ENCODE assay signal across 8 cellular contexts in genomic region chr19:49890349-49891311, GRCh38. TPM values are rescaled to one million over a fixed set of nuclear protein-coding genes. Genes with fewer than 3 reads are reported as not detected.
DNase-seq lines count a peak whose midpoint lies in the region; ATAC-seq and TF ChIP-seq lines count a peak whose summit lies in the region.

No MANE protein-coding gene starts in this region.

- H3K27me3 ChIP-seq in duodenal mucosa (ENCODE audit: control insufficient read depth in 1 of 2, insufficient read depth in 2 of 2, low read length in 2 of 2) (no peaks in the 10 kb centered on the region), neural cell (ENCODE audit: insufficient read depth, low read depth, low read length) (peaks cover 8% of the 10 kb centered on the region), thymus (ENCODE audit: control insufficient read depth, insufficient read depth) (peaks cover 6% of the 10 kb centered on the region)

- in situ Hi-C loops in KBM-7 (cut with MboI; ENCODE audit: low pct_unique_long_range_greater_than_20kb, low sequenced_read_pairs) = no loop called here

- TF ChIP-seq CTCF in neural cell (IDR thresholded peaks at IDR 0.05; ENCODE audit: poor library complexity, severe bottlenecking) = peak; percentile 26

- no peaks in the 10 kb centered on the region for H3F3A ChIP-seq in neural cell (ENCODE audit: insufficient read depth, low read length, poor library complexity, severe bottlenecking)

- H3K4me3 ChIP-seq in duodenal mucosa (ENCODE audit: low read depth in 1 of 2, low read length in 2 of 2) (peak overlapping the region; percentile 55 to 62), neural cell (ENCODE audit: low read length) (peak overlapping the region; percentile 56), thymus (ENCODE audit: low read length) (peak overlapping the region; percentile 44)

- H3K36me3 ChIP-seq in duodenal mucosa (ENCODE audit: control insufficient read depth in 1 of 2, insufficient read depth in 2 of 2, low read length in 2 of 2) = no peaks in the 10 kb centered on the region
- H3K36me3 ChIP-seq in neural cell (ENCODE audit: insufficient read depth, low read length) = no peaks in the 10 kb centered on the region
- H3K36me3 ChIP-seq in thymus (ENCODE audit: control insufficient read depth, insufficient read depth) = no peaks in the 10 kb centered on the region

- TF ChIP-seq EP300 in neural cell (conservative IDR thresholded peaks at IDR 0.05; ENCODE audit: poor library complexity, severe bottlenecking) = no peak

- DNase-seq in Right ventricle myocardium inferior (ENCODE audit: missing footprints) (no peak), cardiac septum (ENCODE audit: low spot score) (no peak), KBM-7 (no peak), NOMO-1 treated with DMSO at 0.1 percent for 48 hours (lab: John Stamatoyannopoulos, UW; ENCODE audit: unreplicated experiment) (no peak)
- DNase-seq in activated CD4-positive, alpha-beta T cell treated with anti-CD3 and anti-CD28 coated beads for 24 hours (ENCODE audit: low read depth in 2 of 2) = peak; percentile 44 to 50

- no peak overlapping the region for H3K9ac ChIP-seq in duodenal mucosa (ENCODE audit: low read depth in 1 of 2, low read length in 2 of 2)
- no peak overlapping the region for H3K9ac ChIP-seq in neural cell (ENCODE audit: low read length)

- intact Hi-C loops in Right ventricle myocardium inferior (cut with DNase I) = no loop called here
- intact Hi-C loops in cardiac septum (cut with DNase I) = no loop called here

- H2AFZ ChIP-seq in neural cell (ENCODE audit: low read depth, low read length) = no peak overlapping the region

- TF ChIP-seq RAD21 in neural cell (conservative IDR thresholded peaks at IDR 0.05) = no peak

- no peaks in the 10 kb centered on the region for H3K9me2 ChIP-seq in neural cell (ENCODE audit: insufficient read depth, low read length)

- H3K4me2 ChIP-seq in neural cell (ENCODE audit: low read length) = no peak overlapping the region

- no peaks in the 10 kb centered on the region for H3K79me2 ChIP-seq in neural cell (replicated peaks; ENCODE audit: insufficient read depth, low read length)

- peak; percentile 11 for ATAC-seq in Right ventricle myocardium inferior

- no peak overlapping the region for H3K27ac ChIP-seq in duodenal mucosa (ENCODE audit: low read depth, low read length)
- H3K27ac ChIP-seq in neural cell (ENCODE audit: low read length) = no peak overlapping the region
- H3K27ac ChIP-seq in thymus (ENCODE audit: low read depth) = no peak overlapping the region

- no peaks in the 10 kb centered on the region for H4K20me1 ChIP-seq in neural cell (ENCODE audit: insufficient read depth)

- H3K9me3 ChIP-seq in duodenal mucosa (ENCODE audit: control insufficient read depth in 1 of 2, low read length in 2 of 2) (no peaks in the 10 kb centered on the region), neural cell (ENCODE audit: low read length) (no peaks in the 10 kb centered on the region), thymus (ENCODE audit: control insufficient read depth) (no peaks in the 10 kb centered on the region)

- H3K4me1 ChIP-seq in duodenal mucosa (ENCODE audit: control insufficient read depth in 1 of 2, insufficient read depth in 2 of 2, low read length in 2 of 2) (peaks cover 10 to 17% of the 10 kb centered on the region in 2 donors), thymus (ENCODE audit: control insufficient read depth, insufficient read depth, low read length) (peaks cover 4% of the 10 kb centered on the region)

- 27% methylated on average over 69 of the region's 69 CpGs for WGBS in thymus

TF ChIP-seq in neural cell, 6 proteins besides CTCF, POLR2A, EP300 and RAD21:
- no peak for TF ChIP-seq MXI1 (conservative IDR thresholded peaks at IDR 0.05; ENCODE audit: poor library complexity, severe bottlenecking)
- no peak for TF ChIP-seq TAF1 (IDR thresholded peaks at IDR 0.05; ENCODE audit: low read depth)
- TF ChIP-seq EZH2 (IDR thresholded peaks at IDR 0.05; ENCODE audit: borderline replicate concordance, insufficient read depth, low read length, poor library complexity, severe bottlenecking) = no peak
- TF ChIP-seq SMC3 (conservative IDR thresholded peaks at IDR 0.05; ENCODE audit: poor library complexity) = no peak
- no peak for TF ChIP-seq REST (IDR thresholded peaks at IDR 0.05; ENCODE audit: borderline replicate concordance)
- no peak for TF ChIP-seq POLR2AphosphoS5 (IDR thresholded peaks at IDR 0.05)

RNA-seq across cellular contexts. Expression of gene IL4I1, which starts 6.1 kb away (rescaled TPM):
- total RNA-seq in Right ventricle myocardium inferior (0.30 TPM), cardiac septum (1.2 TPM)
- polyA plus RNA-seq in neural cell (not detected in 2 replicates), thymus (11.5 TPM)
- polyA minus RNA-seq in neural cell = not detected in 2 replicates

RNA-seq across cellular contexts. Expression of gene TBC1D17, which starts 13.1 kb away (rescaled TPM):
- total RNA-seq in Right ventricle myocardium inferior (44.9 TPM), cardiac septum (48.0 TPM)
- polyA plus RNA-seq in neural cell (13.1 and 13.2 TPM in 2 replicates), thymus (69.7 TPM)
- polyA minus RNA-seq in neural cell = 9.3 and 10.5 TPM in 2 replicates

RNA-seq across cellular contexts. Expression of gene AKT1S1, which starts 13.5 kb away (rescaled TPM):
- 37.2 TPM for total RNA-seq in Right ventricle myocardium inferior
- 35.8 TPM for total RNA-seq in cardiac septum
- 4.8 and 7.4 TPM in 2 replicates for polyA plus RNA-seq in neural cell
- polyA minus RNA-seq in neural cell = 5.4 and 6.8 TPM in 2 replicates
- 27.9 TPM for polyA plus RNA-seq in thymus

RNA-seq across cellular contexts. Expression of gene PNKP, which starts 23.3 kb away (rescaled TPM):
- total RNA-seq in Right ventricle myocardium inferior (36.9 TPM), cardiac septum (49.5 TPM)
- polyA plus RNA-seq in neural cell (43.1 and 43.6 TPM in 2 replicates), thymus (85.3 TPM)
- 25.8 and 33.6 TPM in 2 replicates for polyA minus RNA-seq in neural cell

RNA-seq across cellular contexts. Expression of gene ATF5, which starts 38.4 kb away (rescaled TPM):
- 10.4 TPM for total RNA-seq in Right ventricle myocardium inferior
- total RNA-seq in cardiac septum = 10.6 TPM
- 16.1 and 18.9 TPM in 2 replicates for polyA plus RNA-seq in neural cell
- 8.6 and 11.0 TPM in 2 replicates for polyA minus RNA-seq in neural cell
- 53.9 TPM for polyA plus RNA-seq in thymus

Comparison
In these comparisons a context has a peak if more than half of its experiments do, and no peak if none do; other contexts are left out.
1. DNase-seq: peak in activated CD4-positive, alpha-beta T cell treated with anti-CD3 and anti-CD28 coated beads for 24 hours (2 of 2); none in Right ventricle myocardium inferior (single experiment), cardiac septum (single experiment), KBM-7 (single experiment) and NOMO-1 treated with DMSO at 0.1 percent for 48 hours (single experiment).
2. Peak in every context shown above with its lines, with median percentiles within 50 percentile points of each other: H3K4me3 ChIP-seq.